Comparison of ENCODE assay signal across 30 cellular contexts in the genomic region with DNA sequence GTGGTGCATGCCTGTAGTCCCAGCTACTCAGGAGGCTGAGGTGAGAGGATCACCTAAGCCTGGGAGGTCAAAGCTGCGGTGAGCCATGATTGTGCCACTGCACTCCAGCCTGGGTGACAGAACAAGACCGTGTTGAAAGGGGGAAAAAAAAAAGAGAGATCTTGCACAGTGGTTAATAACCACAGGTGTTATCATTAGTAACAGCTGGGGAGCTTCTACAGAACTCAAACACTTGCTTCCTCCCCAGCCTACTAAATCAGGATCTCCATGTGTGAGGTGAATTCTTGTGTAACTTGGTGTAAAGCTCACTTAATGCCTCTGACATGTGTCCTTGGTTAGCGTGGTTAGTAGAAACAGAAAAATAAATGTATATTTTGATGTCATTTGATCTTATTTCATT.
"Had no signal": no experiment of that assay in that cellular context is flagged by ENCODE, and none has a peak within 500 bp of the region (broad histone marks: within the 10 kb centered on the region; RNA-seq: fewer than 3 reads in every experiment).

No MANE protein-coding gene starts in this region.

- H3K27ac ChIP-seq: adrenal gland, body of pancreas, breast epithelium, coronary artery, RWPE1, WERI-Rb-1 had no signal

- H3K9me3 ChIP-seq: adrenal gland, body of pancreas had no signal

- H3K4me3 Mint-ChIP-seq: activated CD4-positive, alpha-beta T cell treated with anti-CD3 and anti-CD28 coated beads, Interleukin-2, amount 10 ng/mL, durations not matched to agents 24 days and 14 days; activated CD8-positive, alpha-beta T cell treated with anti-CD3 and anti-CD28 coated beads for 36 hours; activated T-cell treated with anti-CD3 and anti-CD28 coated beads, Interleukin-2, amount 50 U/mL, for 72 hours; activated T-helper 17 cell treated with anti-CD3 and anti-CD28 coated beads, Interleukin-2, amount 50 U/mL, for 72 hours had no signal

- H3K36me3 ChIP-seq: adrenal gland, breast epithelium, WERI-Rb-1 had no signal

- H3K4me3 ChIP-seq: adrenal gland, body of pancreas, breast epithelium, coronary artery had no signal

- H3K27me3 ChIP-seq: adrenal gland, body of pancreas, breast epithelium had no signal

- ATAC-seq: activated CD8-positive, alpha-beta T cell treated with anti-CD3 and anti-CD28 coated beads for 36 hours; activated naive CD4-positive, alpha-beta T cell treated with anti-CD3 and anti-CD28 coated beads, Interleukin-2, amount 50 U/mL, for 72 hours; activated T-cell treated with anti-CD3 and anti-CD28 coated beads, Interleukin-2, amount 50 U/mL, for 72 hours; activated T-helper 17 cell treated with anti-CD3 and anti-CD28 coated beads, Interleukin-2, amount 50 U/mL, for 72 hours; body of pancreas; PC-3; Right ventricle myocardium inferior; SK-N-SH treated with all-trans-retinoic acid at 6 μM for 48 hours had no signal

- H3K4me1 ChIP-seq: adrenal gland, body of pancreas, breast epithelium had no signal

- DNase-seq: activated CD4-positive, alpha-beta T cell treated with anti-CD3 and anti-CD28 coated beads, Interleukin-2, amount 10 ng/mL, durations not matched to agents 24 days and 14 days; activated CD4-positive, alpha-beta T cell treated with anti-CD3 and anti-CD28 coated beads, Interleukin-2, amount 50 U/mL, for 4 hours; activated CD4-positive, CD25-positive, alpha-beta regulatory T cell; activated CD8-positive, alpha-beta T cell treated with anti-CD3 and anti-CD28 coated beads for 36 hours; activated gamma-delta T cell; activated naive CD4-positive, alpha-beta T cell treated with Interleukin-2 at 50 U/mL for 16 hours; activated T-cell treated with anti-CD3 and anti-CD28 coated beads, Interleukin-2, amount 50 U/mL, for 1 hour; activated T-cell treated with anti-CD3 and anti-CD28 coated beads, Interleukin-2, amount 50 U/mL, for 72 hours; adrenal gland; body of pancreas; NCI-H1048; NCI-H146; NCI-H187; NCI-H2029 treated with DMSO at 0.1 percent for 48 hours; NCI-H2107; NCI-H2171; NCI-H510A; NCI-H526; NCI-H748 treated with DMSO at 0.1 percent for 48 hours; PC-3; SIG-M5; T1000; WERI-Rb-1 had no signal

- H3K4me1 Mint-ChIP-seq: activated CD4-positive, alpha-beta T cell treated with anti-CD3 and anti-CD28 coated beads, Interleukin-2, amount 10 ng/mL, durations not matched to agents 24 days and 14 days; activated T-helper 17 cell treated with anti-CD3 and anti-CD28 coated beads, Interleukin-2, amount 50 U/mL, for 72 hours had no signal

- H3K27ac Mint-ChIP-seq: activated CD4-positive, alpha-beta T cell treated with anti-CD3 and anti-CD28 coated beads, Interleukin-2, amount 10 ng/mL, durations not matched to agents 24 days and 14 days; activated CD8-positive, alpha-beta T cell treated with anti-CD3 and anti-CD28 coated beads for 36 hours; activated naive CD4-positive, alpha-beta T cell treated with anti-CD3 and anti-CD28 coated beads, Interleukin-2, amount 50 U/mL, for 72 hours; activated T-cell treated with anti-CD3 and anti-CD28 coated beads, Interleukin-2, amount 50 U/mL, for 72 hours; activated T-helper 17 cell treated with anti-CD3 and anti-CD28 coated beads, Interleukin-2, amount 50 U/mL, for 72 hours had no signal
